Comparison of ENCODE assay signal across 13 cellular contexts in the genomic region with DNA sequence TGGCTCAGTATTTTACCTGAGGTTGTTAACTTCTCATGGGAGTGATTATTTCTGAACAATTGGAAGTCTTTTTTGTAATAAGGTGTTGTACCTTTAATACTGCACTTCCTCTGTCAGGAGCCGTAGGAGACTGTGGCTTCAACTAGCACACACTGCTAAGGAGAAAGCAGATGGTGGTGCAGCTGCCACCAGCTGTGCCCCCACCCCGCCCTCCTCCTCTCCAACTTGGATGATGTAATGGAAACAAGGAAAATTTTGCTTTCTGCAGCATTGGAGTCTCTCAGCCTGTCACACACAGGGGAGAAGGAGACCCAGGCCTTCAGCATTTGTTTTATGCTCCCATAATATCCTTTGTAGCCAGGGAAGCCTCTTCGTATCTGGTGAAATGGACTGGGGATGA.
DNase-seq lines count a peak whose midpoint lies in the region; ATAC-seq and TF ChIP-seq lines count a peak whose summit lies in the region.
"Had no signal": no experiment of that assay in that cellular context is flagged by ENCODE, and none has a peak within 500 bp of the region (broad histone marks: within the 10 kb centered on the region; RNA-seq: fewer than 3 reads in every experiment).

No MANE protein-coding gene starts in this region.

- peaks cover 0 to 4% of the 10 kb centered on the region in 2 donors for H3K4me1 ChIP-seq in left lung

- TF ChIP-seq CTCF in glutamatergic neuron (IDR thresholded peaks at IDR 0.05; ENCODE audit: partially characterized antibody, unreplicated experiment) (no peak), type B pancreatic cell (conservative IDR thresholded peaks at IDR 0.05) (no peak), left lung (IDR thresholded peaks at IDR 0.05) (no peak)

- no peak overlapping the region for H3K27ac ChIP-seq in left lung
- H3K27ac ChIP-seq: 22Rv1, coronary artery had no signal

- ATAC-seq in left lung: no peak
- ATAC-seq in GM18909 (IDR thresholded peaks at IDR 0.05; ENCODE audit: poor library complexity, unreplicated experiment): no peak
- ATAC-seq: activated T-cell treated with anti-CD3 and anti-CD28 coated beads, Interleukin-2, amount 50 U/mL, for 72 hours had no signal

- no peaks in the 10 kb centered on the region for H3K27me3 ChIP-seq in left lung

- intact Hi-C loops in left lung (cut with DNase I): no loop called here

- no peak overlapping the region for H3K4me3 ChIP-seq in left lung
- H3K4me3 ChIP-seq: coronary artery had no signal

- H3K36me3 Mint-ChIP-seq in glutamatergic neuron (ENCODE audit: unreplicated experiment) (peaks cover 5% of the 10 kb centered on the region), type B pancreatic cell (peaks cover 23% of the 10 kb centered on the region)

- H3K27me3 Mint-ChIP-seq in glutamatergic neuron (ENCODE audit: unreplicated experiment) (peaks cover 18% of the 10 kb centered on the region), type B pancreatic cell (no peaks in the 10 kb centered on the region)

- H3K9me3 Mint-ChIP-seq in glutamatergic neuron (ENCODE audit: unreplicated experiment): peaks cover 20% of the 10 kb centered on the region
- H3K9me3 Mint-ChIP-seq in type B pancreatic cell: no peaks in the 10 kb centered on the region
- H3K9me3 Mint-ChIP-seq: activated T-cell treated with anti-CD3 and anti-CD28 coated beads, Interleukin-2, amount 50 U/mL, for 72 hours had no signal

- H3K4me1 Mint-ChIP-seq in glutamatergic neuron (ENCODE audit: low read depth, unreplicated experiment) (peaks cover 56% of the 10 kb centered on the region), type B pancreatic cell (ENCODE audit: unreplicated experiment) (peaks cover 57% of the 10 kb centered on the region)

- H3K9me3 ChIP-seq in left lung: no peaks in the 10 kb centered on the region

- no peaks in the 10 kb centered on the region for H3K36me3 ChIP-seq in left lung

- DNase-seq in DMS153 (lab: John Stamatoyannopoulos, UW) (peak; percentile 64), DMS153 treated with DMSO at 0.1 percent for 48 hours (lab: John Stamatoyannopoulos, UW; ENCODE audit: unreplicated experiment) (no peak), NCI-H748 treated with DMSO at 0.1 percent for 48 hours (lab: John Stamatoyannopoulos, UW) (peak; percentile 61), glutamatergic neuron (peak; percentile 93), type B pancreatic cell (ENCODE audit: extremely low spot score, unreplicated experiment) (no peak), left lung (no peak), islet precursor cell (no peak)
- DNase-seq: activated T-cell treated with anti-CD3 and anti-CD28 coated beads, Interleukin-2, amount 50 U/mL, for 72 hours; NCI-H1436 treated with DMSO at 0.1 percent for 48 hours; T1000 had no signal

- peak overlapping the region; percentile 71 for H3K4me3 Mint-ChIP-seq in glutamatergic neuron (ENCODE audit: unreplicated experiment)
- H3K4me3 Mint-ChIP-seq in type B pancreatic cell: no peak overlapping the region
- H3K4me3 Mint-ChIP-seq: activated T-cell treated with anti-CD3 and anti-CD28 coated beads, Interleukin-2, amount 50 U/mL, for 72 hours had no signal

- peak overlapping the region; percentile 98 for H3K27ac Mint-ChIP-seq in glutamatergic neuron (ENCODE audit: unreplicated experiment)
- peak overlapping the region; percentile 20 for H3K27ac Mint-ChIP-seq in type B pancreatic cell
- H3K27ac Mint-ChIP-seq: activated T-cell treated with anti-CD3 and anti-CD28 coated beads, Interleukin-2, amount 50 U/mL, for 72 hours had no signal

Comparison
In these comparisons a context has a peak if more than half of its experiments do, and no peak if none do; other contexts are left out.
1. DNase-seq: peak in DMS153 (single experiment), NCI-H748 treated with DMSO at 0.1 percent for 48 hours (single experiment) and glutamatergic neuron (single experiment); none in DMS153 treated with DMSO at 0.1 percent for 48 hours (single experiment), type B pancreatic cell (single experiment), left lung (0 of 2) and islet precursor cell (single experiment).